In the genomic region with DNA sequence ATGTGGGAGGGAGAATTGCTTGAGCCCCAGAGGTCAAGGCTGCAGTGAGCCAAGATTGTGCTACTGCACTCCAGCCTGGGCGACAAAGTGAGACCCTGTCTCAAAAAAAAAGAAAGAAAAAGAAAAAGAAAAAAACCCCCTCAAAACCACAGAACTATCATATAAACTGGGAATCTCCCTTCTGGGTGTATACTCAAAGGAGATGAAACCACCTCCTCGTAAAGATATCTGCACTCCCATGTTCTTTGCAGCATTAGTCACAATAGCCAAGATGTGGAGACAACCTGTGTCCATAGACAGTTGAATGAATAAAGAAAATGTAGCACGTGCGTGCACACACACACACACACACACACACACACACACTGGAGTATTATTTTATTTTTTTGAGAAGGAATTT, we compare ENCODE assay signal across 1 cellular context.
A peak's percentile ranks its signal among the peaks of the same experiment; 100 is the strongest.
TF ChIP-seq lines count a peak whose summit lies in the region.

No MANE protein-coding gene starts in this region.

TF ChIP-seq in GM12878, 131 proteins besides CTCF, POLR2A, EP300 and RAD21:
- peak; percentile 67 for TF ChIP-seq RUNX3 (IDR thresholded peaks at IDR 0.05; ENCODE audit: low read length)
- TF ChIP-seq, protein P1, sequence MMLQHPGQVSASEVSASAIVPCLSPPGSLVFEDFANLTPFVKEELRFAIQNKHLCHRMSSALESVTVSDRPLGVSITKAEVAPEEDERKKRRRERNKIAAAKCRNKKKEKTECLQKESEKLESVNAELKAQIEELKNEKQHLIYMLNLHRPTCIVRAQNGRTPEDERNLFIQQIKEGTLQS (IDR thresholded peaks at IDR 0.05; ENCODE audit: borderline replicate concordance, extremely low read depth, low read depth, low read length) = no peak
